In genomic region chr4:20544645-20545044, GRCh38 we compare ENCODE assay signal across 8 cellular contexts.
DNase-seq lines count a peak whose midpoint lies in the region; ATAC-seq and TF ChIP-seq lines count a peak whose summit lies in the region.

No MANE protein-coding gene starts in this region.

- no peaks in the 10 kb centered on the region for H3K36me3 Mint-ChIP-seq in activated naive CD8-positive, alpha-beta T cell treated with anti-CD3 and anti-CD28 coated beads, Interleukin-2, amount 50 U/mL, for 24 hours (ENCODE audit: low read depth)

- TF ChIP-seq POLR2A in gastroesophageal sphincter (IDR thresholded peaks at IDR 0.05), result no peak

- H3K9me3 ChIP-seq in SK-N-MC (ENCODE audit: low read depth, low read length), result no peaks in the 10 kb centered on the region
- H3K9me3 ChIP-seq in gastroesophageal sphincter, result no peaks in the 10 kb centered on the region

- peak; percentile 14 for DNase-seq in COR-L47 (lab: John Stamatoyannopoulos, UW)
- peak; percentile 46 for DNase-seq in HT1080 (ENCODE audit: low read depth)
- DNase-seq in SK-N-MC (ENCODE audit: low read depth, low spot score), result peak; percentile 47
- DNase-seq in stromal cell of bone marrow (ENCODE audit: low read depth), result peak; percentile 29
- DNase-seq in activated naive CD8-positive, alpha-beta T cell treated with anti-CD3 and anti-CD28 coated beads, Interleukin-2, amount 50 U/mL, for 24 hours, result no peak
- no peak for DNase-seq in stimulated activated CD4-positive, alpha-beta T cell treated with anti-CD3 and anti-CD28 coated beads, Interleukin-1b, Interleukin-23, amount 100 ng/mL, for 48 hours

- WGBS in gastroesophageal sphincter (ENCODE audit: low coverage in 1 of 2), 2 donors, result 12 to 21% methylated on average over 3 of the region's 3 CpGs

- no peak overlapping the region for H3K27ac Mint-ChIP-seq in activated naive CD8-positive, alpha-beta T cell treated with anti-CD3 and anti-CD28 coated beads, Interleukin-2, amount 50 U/mL, for 24 hours

- no peaks in the 10 kb centered on the region for H3K27me3 ChIP-seq in gastroesophageal sphincter

- H3K9ac ChIP-seq in SK-N-MC (ENCODE audit: insufficient read length), result no peak overlapping the region

- H3K4me3 Mint-ChIP-seq in activated naive CD8-positive, alpha-beta T cell treated with anti-CD3 and anti-CD28 coated beads, Interleukin-2, amount 50 U/mL, for 24 hours, result no peak overlapping the region

- H3K27ac ChIP-seq in SK-N-MC (no peak overlapping the region), gastroesophageal sphincter (no peak overlapping the region)

- no peak overlapping the region for H3K4me3 ChIP-seq in SK-N-MC
- H3K4me3 ChIP-seq in gastroesophageal sphincter, result no peak overlapping the region

- TF ChIP-seq CTCF in gastroesophageal sphincter (IDR thresholded peaks at IDR 0.05), result peak; percentile 31 to 68 (median 64)

- H3K36me3 ChIP-seq in SK-N-MC (ENCODE audit: insufficient read depth, low read length) (no peaks in the 10 kb centered on the region), gastroesophageal sphincter (peaks cover 3 to 13% of the 10 kb centered on the region in 2 donors)

- H3K27me3 Mint-ChIP-seq in activated naive CD8-positive, alpha-beta T cell treated with anti-CD3 and anti-CD28 coated beads, Interleukin-2, amount 50 U/mL, for 24 hours, result no peaks in the 10 kb centered on the region

- no peak for TF ChIP-seq EP300 in gastroesophageal sphincter (IDR thresholded peaks at IDR 0.05)

- ATAC-seq in gastroesophageal sphincter, result peak; percentile 68
- no peak for ATAC-seq in HG03097 (IDR thresholded peaks at IDR 0.05; ENCODE audit: low FRiP score, unreplicated experiment)
- ATAC-seq in activated naive CD8-positive, alpha-beta T cell treated with anti-CD3 and anti-CD28 coated beads, Interleukin-2, amount 50 U/mL, for 24 hours, result no peak

- H3K4me1 Mint-ChIP-seq in activated naive CD8-positive, alpha-beta T cell treated with anti-CD3 and anti-CD28 coated beads, Interleukin-2, amount 50 U/mL, for 24 hours, result no peaks in the 10 kb centered on the region

- no peaks in the 10 kb centered on the region for H3K9me3 Mint-ChIP-seq in activated naive CD8-positive, alpha-beta T cell treated with anti-CD3 and anti-CD28 coated beads, Interleukin-2, amount 50 U/mL, for 24 hours

- H3K4me1 ChIP-seq in gastroesophageal sphincter, result peaks cover 0 to 19% (median 3%) of the 10 kb centered on the region in 3 donors

Comparison
In these comparisons a context has a peak if more than half of its experiments do, and no peak if none do; other contexts are left out.
1. DNase-seq: peak in COR-L47 (single experiment), HT1080 (single experiment), SK-N-MC (single experiment) and stromal cell of bone marrow (single experiment); none in activated naive CD8-positive, alpha-beta T cell treated with anti-CD3 and anti-CD28 coated beads, Interleukin-2, amount 50 U/mL, for 24 hours (single experiment) and stimulated activated CD4-positive, alpha-beta T cell treated with anti-CD3 and anti-CD28 coated beads, Interleukin-1b, Interleukin-23, amount 100 ng/mL, for 48 hours (single experiment).